In the genomic region with DNA sequence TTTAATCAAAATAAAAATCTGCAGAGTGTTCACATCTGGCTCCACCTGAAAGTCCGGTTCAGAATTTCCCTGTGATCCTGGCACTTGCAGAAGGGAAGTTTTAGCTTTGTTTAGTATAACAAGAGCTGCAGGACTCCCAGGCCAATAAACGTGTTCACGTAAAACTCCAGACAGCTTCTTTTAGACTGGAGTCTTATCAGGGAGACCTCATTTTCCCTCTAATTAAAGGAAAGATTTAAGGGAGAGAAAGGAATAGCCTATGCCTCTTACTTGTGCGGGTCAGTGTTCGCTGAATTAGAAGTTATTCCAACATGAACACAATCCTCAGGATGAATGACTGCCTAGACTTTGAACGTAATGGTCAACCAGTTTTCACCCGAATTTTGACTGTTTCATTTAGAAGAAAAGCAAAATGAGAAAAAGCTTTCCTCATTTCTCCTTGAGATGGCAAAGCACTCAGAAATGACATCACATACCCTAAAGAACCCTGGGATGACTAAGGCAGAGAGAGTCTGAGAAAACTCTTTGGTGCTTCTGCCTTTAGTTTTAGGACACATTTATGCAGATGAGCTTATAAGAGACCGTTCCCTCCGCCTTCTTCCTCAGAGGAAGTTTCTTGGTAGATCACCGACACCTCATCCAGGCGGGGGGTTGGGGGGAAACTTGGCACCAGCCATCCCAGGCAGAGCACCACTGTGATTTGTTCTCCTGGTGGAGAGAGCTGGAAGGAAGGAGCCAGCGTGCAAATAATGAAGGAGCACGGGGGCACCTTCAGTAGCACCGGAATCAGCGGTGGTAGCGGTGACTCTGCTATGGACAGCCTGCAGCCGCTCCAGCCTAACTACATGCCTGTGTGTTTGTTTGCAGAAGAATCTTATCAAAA, we compare ENCODE assay signal across 1 cellular context.
A peak's percentile ranks its signal among the peaks of the same experiment; 100 is the strongest.
TF ChIP-seq lines count a peak whose summit lies in the region.

No MANE protein-coding gene starts in this region.

TF ChIP-seq in HEK293, 187 proteins besides CTCF, POLR2A, EP300 and RAD21 (continued from another document):
- TF ChIP-seq, protein P1, sequence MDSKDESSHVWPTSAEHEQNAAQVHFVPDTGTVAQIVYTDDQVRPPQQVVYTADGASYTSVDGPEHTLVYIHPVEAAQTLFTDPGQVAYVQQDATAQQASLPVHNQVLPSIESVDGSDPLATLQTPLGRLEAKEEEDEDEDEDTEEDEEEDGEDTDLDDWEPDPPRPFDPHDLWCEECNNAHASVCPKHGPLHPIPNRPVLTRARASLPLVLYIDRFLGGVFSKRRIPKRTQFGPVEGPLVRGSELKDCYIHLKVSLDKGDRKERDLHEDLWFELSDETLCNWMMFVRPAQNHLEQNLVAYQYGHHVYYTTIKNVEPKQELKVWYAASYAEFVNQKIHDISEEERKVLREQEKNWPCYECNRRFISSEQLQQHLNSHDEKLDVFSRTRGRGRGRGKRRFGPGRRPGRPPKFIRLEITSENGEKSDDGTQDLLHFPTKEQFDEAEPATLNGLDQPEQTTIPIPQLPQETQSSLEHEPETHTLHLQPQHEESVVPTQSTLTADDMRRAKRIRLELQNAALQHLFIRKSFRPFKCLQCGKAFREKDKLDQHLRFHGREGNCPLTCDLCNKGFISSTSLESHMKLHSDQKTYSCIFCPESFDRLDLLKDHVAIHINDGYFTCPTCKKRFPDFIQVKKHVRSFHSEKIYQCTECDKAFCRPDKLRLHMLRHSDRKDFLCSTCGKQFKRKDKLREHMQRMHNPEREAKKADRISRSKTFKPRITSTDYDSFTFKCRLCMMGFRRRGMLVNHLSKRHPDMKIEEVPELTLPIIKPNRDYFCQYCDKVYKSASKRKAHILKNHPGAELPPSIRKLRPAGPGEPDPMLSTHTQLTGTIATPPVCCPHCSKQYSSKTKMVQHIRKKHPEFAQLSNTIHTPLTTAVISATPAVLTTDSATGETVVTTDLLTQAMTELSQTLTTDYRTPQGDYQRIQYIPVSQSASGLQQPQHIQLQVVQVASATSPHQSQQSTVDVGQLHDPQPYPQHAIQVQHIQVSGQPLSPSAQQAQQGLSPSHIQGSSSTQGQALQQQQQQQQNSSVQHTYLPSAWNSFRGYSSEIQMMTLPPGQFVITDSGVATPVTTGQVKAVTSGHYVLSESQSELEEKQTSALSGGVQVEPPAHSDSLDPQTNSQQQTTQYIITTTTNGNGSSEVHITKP (tag by site-specific recombination; IDR thresholded peaks at IDR 0.05) = 0 out of 2 replicates have a peak, but pooled peaks have one; percentile 58
- peak; percentile 49; the same call in 1 of the 2 replicates for TF ChIP-seq GFI1B (tag by site-specific recombination; IDR thresholded peaks at IDR 0.05)
- peak; percentile 46 for TF ChIP-seq ZNF561 (tag by site-specific recombination; IDR thresholded peaks at IDR 0.05; ENCODE audit: borderline replicate concordance)
- peak; percentile 89 for TF ChIP-seq ZBTB17 (tag by site-specific recombination; IDR thresholded peaks at IDR 0.05)
- 0 out of 2 replicates have a peak, but pooled peaks have one; percentile 18 for TF ChIP-seq ZNF600 (tag by site-specific recombination; IDR thresholded peaks at IDR 0.05)
- peak; percentile 22; the same call in 1 of the 2 replicates for TF ChIP-seq ZIC2 (tag by site-specific recombination; IDR thresholded peaks at IDR 0.05)
